In genomic region chr2:68434981-68435380, GRCh38 we compare ENCODE assay signal across 17 cellular contexts.
DNase-seq lines count a peak whose midpoint lies in the region; ATAC-seq and TF ChIP-seq lines count a peak whose summit lies in the region.
"Had no signal": no experiment of that assay in that cellular context is flagged by ENCODE, and none has a peak within 500 bp of the region (broad histone marks: within the 10 kb centered on the region; RNA-seq: fewer than 3 reads in every experiment).

No MANE protein-coding gene starts in this region.

- no peaks in the 10 kb centered on the region for H3K36me3 ChIP-seq in tibial artery
- H3K36me3 ChIP-seq: prostate gland had no signal

- no peak for ATAC-seq in HG03439 (IDR thresholded peaks at IDR 0.05; ENCODE audit: unreplicated experiment)
- ATAC-seq: activated naive CD8-positive, alpha-beta T cell treated with anti-CD3 and anti-CD28 coated beads, Interleukin-2, amount 50 U/mL, for 24 hours; HepG2; PC-3 had no signal

- H3K4me1 Mint-ChIP-seq in dendritic cell treated with granulocyte-macrophage colony-stimulating factor and Interleukin-4, amounts not matched to agents 40 ng/mL and 50 ng/mL, for 4 days (ENCODE audit: low read depth): peaks cover 37% of the 10 kb centered on the region

- intact Hi-C loops in dendritic cell treated with granulocyte-macrophage colony-stimulating factor and Interleukin-4, amounts not matched to agents 40 ng/mL and 50 ng/mL, for 4 days (cut with micrococcal nuclease): no loop called here
- intact Hi-C loops in tibial artery (cut with DNase I; ENCODE audit: low total_unique reads): no loop called here

- H3K27me3 ChIP-seq in tibial artery: no peaks in the 10 kb centered on the region

- peaks cover 9% of the 10 kb centered on the region for H3K9me3 Mint-ChIP-seq in dendritic cell treated with granulocyte-macrophage colony-stimulating factor and Interleukin-4, amounts not matched to agents 40 ng/mL and 50 ng/mL, for 4 days
- H3K9me3 Mint-ChIP-seq: activated naive CD8-positive, alpha-beta T cell treated with anti-CD3 and anti-CD28 coated beads, Interleukin-2, amount 50 U/mL, for 24 hours had no signal

- H3K4me3 ChIP-seq in NB4 (ENCODE audit: low read depth, low read length) (no peak overlapping the region), tibial artery (no peak overlapping the region)
- H3K4me3 ChIP-seq: prostate gland had no signal

- no peaks in the 10 kb centered on the region for H3K9me3 ChIP-seq in tibial artery
- H3K9me3 ChIP-seq: prostate gland had no signal

- peak overlapping the region; percentile 69 to 83 for H3K27ac ChIP-seq in tibial artery
- H3K27ac ChIP-seq: epithelial cell of prostate, prostate gland had no signal

- peak; percentile 72 for DNase-seq in SIG-M5 treated with dmso at 0.1 percent for 504 hours (lab: John Stamatoyannopoulos, UW; ENCODE audit: unreplicated experiment)
- no peak for DNase-seq in SIG-M5 (lab: John Stamatoyannopoulos, UW)
- DNase-seq in NB4 (ENCODE audit: low read depth): peak; percentile 69
- DNase-seq in tibial artery: no peak
- DNase-seq in iPS-NIHi7 (ENCODE audit: extremely low spot score): no peak
- DNase-seq in NCI-H146 (lab: John Stamatoyannopoulos, UW): no peak
- DNase-seq: activated naive CD8-positive, alpha-beta T cell treated with anti-CD3 and anti-CD28 coated beads, Interleukin-2, amount 50 U/mL, for 24 hours; CD4-positive, alpha-beta memory T cell; head of caudate nucleus; NCI-H1436 treated with DMSO at 0.1 percent for 48 hours; PC-3; stimulated activated CD4-positive, alpha-beta T cell treated with anti-CD3 and anti-CD28 coated beads, Interleukin-15, amount 100 ng/mL, for 24 hours had no signal

- peak overlapping the region; percentile 7 for H3K27ac Mint-ChIP-seq in dendritic cell treated with granulocyte-macrophage colony-stimulating factor and Interleukin-4, amounts not matched to agents 40 ng/mL and 50 ng/mL, for 4 days
- H3K27ac Mint-ChIP-seq: activated naive CD8-positive, alpha-beta T cell treated with anti-CD3 and anti-CD28 coated beads, Interleukin-2, amount 50 U/mL, for 24 hours; CD4-positive, alpha-beta memory T cell had no signal

- no peak for TF ChIP-seq POLR2A in NB4 (IDR thresholded peaks at IDR 0.05; ENCODE audit: extremely low read depth, insufficient read length)

- H3K4me1 ChIP-seq in tibial artery: peaks cover 0 to 45% (median 20%) of the 10 kb centered on the region in 4 donors
- H3K4me1 ChIP-seq: prostate gland had no signal

- H3K4me3 Mint-ChIP-seq in dendritic cell treated with granulocyte-macrophage colony-stimulating factor and Interleukin-4, amounts not matched to agents 40 ng/mL and 50 ng/mL, for 4 days: no peak overlapping the region
- H3K4me3 Mint-ChIP-seq: activated naive CD8-positive, alpha-beta T cell treated with anti-CD3 and anti-CD28 coated beads, Interleukin-2, amount 50 U/mL, for 24 hours; CD4-positive, alpha-beta memory T cell had no signal

- no peaks in the 10 kb centered on the region for H3K27me3 Mint-ChIP-seq in dendritic cell treated with granulocyte-macrophage colony-stimulating factor and Interleukin-4, amounts not matched to agents 40 ng/mL and 50 ng/mL, for 4 days

- H3K36me3 Mint-ChIP-seq in dendritic cell treated with granulocyte-macrophage colony-stimulating factor and Interleukin-4, amounts not matched to agents 40 ng/mL and 50 ng/mL, for 4 days (ENCODE audit: low read depth): no peaks in the 10 kb centered on the region
- H3K36me3 Mint-ChIP-seq: CD4-positive, alpha-beta memory T cell had no signal

- TF ChIP-seq CTCF in NB4 (IDR thresholded peaks at IDR 0.05; ENCODE audit: low read depth, low read length) (no peak), tibial artery (IDR thresholded peaks at IDR 0.05) (no peak)

Comparison
In these comparisons a context has a peak if more than half of its experiments do, and no peak if none do; other contexts are left out.
1. DNase-seq: peak in SIG-M5 treated with dmso at 0.1 percent for 504 hours (single experiment) and NB4 (single experiment); none in SIG-M5 (single experiment), tibial artery (0 of 2), iPS-NIHi7 (single experiment) and NCI-H146 (single experiment).